ENCODE assay signal across 11 cellular contexts in the genomic region with DNA sequence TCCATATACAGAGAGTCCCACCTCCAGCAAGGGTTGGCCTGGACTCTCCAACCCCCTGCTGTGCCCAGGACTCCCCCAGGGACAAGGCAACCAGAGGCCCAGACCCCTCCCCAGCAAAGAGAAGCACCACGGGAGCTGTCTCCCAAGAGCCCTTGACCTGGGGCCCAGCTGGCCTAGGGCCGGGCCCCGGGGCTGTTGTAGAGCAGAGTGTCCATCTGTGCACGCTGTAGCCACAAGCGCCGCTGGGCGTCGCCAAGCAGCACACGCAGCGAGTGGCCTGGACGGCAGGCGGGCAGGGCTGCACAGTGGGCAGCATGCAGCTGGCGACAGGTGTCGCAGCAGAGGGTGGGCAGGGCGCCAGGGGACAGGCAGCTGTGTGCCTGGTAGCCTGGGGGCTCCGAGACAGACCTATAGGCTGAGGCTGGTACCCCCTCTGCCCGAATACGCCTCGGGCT. TPM values are rescaled to one million over a fixed set of nuclear protein-coding genes. Genes with fewer than 3 reads are reported as not detected.
A peak's percentile ranks its signal among the peaks of the same experiment; 100 is the strongest.
DNase-seq lines count a peak whose midpoint lies in the region; TF ChIP-seq lines count a peak whose summit lies in the region.
"Had no signal": no experiment of that assay in that cellular context is flagged by ENCODE, and none has a peak within 500 bp of the region (broad histone marks: within the 10 kb centered on the region; RNA-seq: fewer than 3 reads in every experiment).

No MANE protein-coding gene starts in this region.

- TF ChIP-seq CTCF in WERI-Rb-1 (IDR thresholded peaks at IDR 0.05; ENCODE audit: low read depth, low read length), result peak; percentile 45; the same call in 1 of the 2 replicates

- H3K36me3 ChIP-seq in WERI-Rb-1, result no peaks in the 10 kb centered on the region; the same call in 1 of the 2 replicates

- H3K4me3 Mint-ChIP-seq in activated CD4-positive, alpha-beta memory T cell treated with anti-CD3 and anti-CD28 coated beads for 36 hours, result no peak overlapping the region
- H3K4me3 Mint-ChIP-seq: activated naive CD4-positive, alpha-beta T cell treated with anti-CD3 and anti-CD28 coated beads, Interleukin-2, amount 10 ng/mL, durations not matched to agents 7 days and 5 days; CD4-positive, CD25-positive, alpha-beta regulatory T cell; HFFc6; nephron progenitor cell had no signal

- no peaks in the 10 kb centered on the region for H3K27me3 ChIP-seq in WERI-Rb-1 (ENCODE audit: insufficient read depth, low read depth, severe bottlenecking)

- DNase-seq in AG08396 (ENCODE audit: low spot score), result peak; percentile 15
- peak; percentile 31 for DNase-seq in HuH-7.5 (ENCODE audit: low spot score)
- peak; percentile 49 for DNase-seq in WERI-Rb-1
- no peak for DNase-seq in UCSD-AML1 (lab: John Stamatoyannopoulos, UW; ENCODE audit: unreplicated experiment)
- no peak for DNase-seq in activated CD4-positive, alpha-beta memory T cell treated with anti-CD3 and anti-CD28 coated beads for 36 hours
- DNase-seq in DMS53 treated with DMSO at 0.1 percent for 48 hours (lab: John Stamatoyannopoulos, UW; ENCODE audit: unreplicated experiment), result no peak
- DNase-seq: HFFc6, nephron progenitor cell, PC-3 had no signal

- no peaks in the 10 kb centered on the region for H3K9me3 ChIP-seq in WERI-Rb-1 (ENCODE audit: severe bottlenecking)

- H3K27ac ChIP-seq in WERI-Rb-1, result peak overlapping the region; percentile 29; the same call in 1 of the 2 replicates

- POLR2A ChIA-PET in activated CD4-positive, alpha-beta memory T cell treated with anti-CD3 and anti-CD28 coated beads for 36 hours (lab: Charles Lee), result no interaction called here

- peaks cover 8% of the 10 kb centered on the region for H3K36me3 Mint-ChIP-seq in activated CD4-positive, alpha-beta memory T cell treated with anti-CD3 and anti-CD28 coated beads for 36 hours

- H3K9me3 Mint-ChIP-seq in activated CD4-positive, alpha-beta memory T cell treated with anti-CD3 and anti-CD28 coated beads for 36 hours, result no peaks in the 10 kb centered on the region
- H3K9me3 Mint-ChIP-seq: activated naive CD4-positive, alpha-beta T cell treated with anti-CD3 and anti-CD28 coated beads, Interleukin-2, amount 10 ng/mL, durations not matched to agents 7 days and 5 days; CD4-positive, CD25-positive, alpha-beta regulatory T cell; HFFc6; nephron progenitor cell had no signal

- intact Hi-C loops in activated CD4-positive, alpha-beta memory T cell treated with anti-CD3 and anti-CD28 coated beads for 36 hours (cut with micrococcal nuclease), result no loop called here

- peaks cover 17% of the 10 kb centered on the region for H3K4me1 Mint-ChIP-seq in activated CD4-positive, alpha-beta memory T cell treated with anti-CD3 and anti-CD28 coated beads for 36 hours (ENCODE audit: low read depth)

- CTCF ChIA-PET in activated CD4-positive, alpha-beta memory T cell treated with anti-CD3 and anti-CD28 coated beads for 36 hours (lab: Charles Lee), result interaction anchor here (1.6 to 6.3 kb wide), 2 partner anchors 96 to 163 kb away, joined by 5 to 38 read pairs; no protein-coding TSS in a partner anchor

- H3K4me3 ChIP-seq in WERI-Rb-1 (ENCODE audit: low read depth, low read length), result no peak overlapping the region

- H3K27me3 Mint-ChIP-seq in activated CD4-positive, alpha-beta memory T cell treated with anti-CD3 and anti-CD28 coated beads for 36 hours, result no peaks in the 10 kb centered on the region
- H3K27me3 Mint-ChIP-seq: activated naive CD4-positive, alpha-beta T cell treated with anti-CD3 and anti-CD28 coated beads, Interleukin-2, amount 10 ng/mL, durations not matched to agents 7 days and 5 days; CD4-positive, CD25-positive, alpha-beta regulatory T cell had no signal

- no peak overlapping the region for H3K27ac Mint-ChIP-seq in activated CD4-positive, alpha-beta memory T cell treated with anti-CD3 and anti-CD28 coated beads for 36 hours
- H3K27ac Mint-ChIP-seq: HFFc6, nephron progenitor cell had no signal

RNA-seq across cellular contexts. Expression of a gene that starts 4.3 kb away (rescaled TPM):
- total RNA-seq in activated CD4-positive, alpha-beta memory T cell treated with anti-CD3 and anti-CD28 coated beads for 36 hours, result 1 to 10 TPM; 6.8 to 7.6 TPM

RNA-seq across cellular contexts. Expression of a gene that starts 10.7 kb away (rescaled TPM):
- 10 to 100 TPM; 90.0 to 92.4 TPM for total RNA-seq in activated CD4-positive, alpha-beta memory T cell treated with anti-CD3 and anti-CD28 coated beads for 36 hours

RNA-seq across cellular contexts. Expression of a gene that starts 23.5 kb away (rescaled TPM):
- 1 to 10 TPM; 2.9 to 3.2 TPM for total RNA-seq in activated CD4-positive, alpha-beta memory T cell treated with anti-CD3 and anti-CD28 coated beads for 36 hours

RNA-seq across cellular contexts. Expression of a gene that starts 24.1 kb away (rescaled TPM):
- 10 to 100 TPM; 22.1 to 25.6 TPM for total RNA-seq in activated CD4-positive, alpha-beta memory T cell treated with anti-CD3 and anti-CD28 coated beads for 36 hours

RNA-seq across cellular contexts. Expression of a gene that starts 39.6 kb away (rescaled TPM):
- total RNA-seq in activated CD4-positive, alpha-beta memory T cell treated with anti-CD3 and anti-CD28 coated beads for 36 hours, result 10 to 100 TPM in 1 of 2 experiments, 1 to 10 TPM in 1; 7.1 to 10.1 TPM

Comparison
In these comparisons a context has a peak if more than half of its experiments do, and no peak if none do; other contexts are left out.
1. DNase-seq: peak in AG08396 (single experiment), HuH-7.5 (single experiment) and WERI-Rb-1 (single experiment); none in UCSD-AML1 (single experiment), activated CD4-positive, alpha-beta memory T cell treated with anti-CD3 and anti-CD28 coated beads for 36 hours (single experiment) and DMS53 treated with DMSO at 0.1 percent for 48 hours (single experiment).